Comparison of ENCODE assay signal across 8 cellular contexts in the genomic region with DNA sequence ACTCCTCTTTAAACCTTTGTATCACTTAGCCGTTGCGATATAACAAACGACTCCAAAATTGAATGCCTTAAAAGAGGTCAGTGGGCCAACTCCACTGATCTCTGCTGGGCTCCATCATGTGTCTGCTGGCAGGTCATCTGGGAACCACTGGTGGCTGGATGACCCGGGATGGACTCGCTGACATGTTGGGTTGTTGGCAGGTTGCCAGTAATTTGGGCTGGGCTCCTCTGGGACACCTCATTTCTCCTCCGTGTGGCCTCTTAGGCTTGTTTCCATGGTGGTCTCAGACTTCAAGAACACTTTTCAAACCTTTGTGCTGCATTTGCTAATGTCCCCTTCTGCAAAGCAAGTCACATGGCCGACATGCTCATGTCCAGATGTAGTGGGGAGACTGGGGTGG.
"Had no signal": no experiment of that assay in that cellular context is flagged by ENCODE, and none has a peak within 500 bp of the region (broad histone marks: within the 10 kb centered on the region; RNA-seq: fewer than 3 reads in every experiment).

No MANE protein-coding gene starts in this region.

- H2AFZ ChIP-seq: GM23338 had no signal

- DNase-seq: H7, HFFc6, IMR-90, KG1 had no signal

- ATAC-seq: GM23338, HCT116 had no signal

- H3K9me3 ChIP-seq: HAP-1 had no signal

- H3K36me3 ChIP-seq: HAP-1 had no signal

- H3K4me1 ChIP-seq: HAP-1 had no signal

- H3K27ac ChIP-seq: HL-60 had no signal

- H3K27ac Mint-ChIP-seq: GM23338, HFFc6 had no signal

- H3K9me3 Mint-ChIP-seq: HFFc6 had no signal

- H3K4me3 Mint-ChIP-seq: GM23338, HFFc6 had no signal

- H3K4me2 ChIP-seq: GM23338 had no signal

- H3K4me3 ChIP-seq: GM23338, HAP-1 had no signal
